ENCODE assay signal across 8 cellular contexts in genomic region chr12:16513231-16513630, GRCh38.
"Had no signal": no experiment of that assay in that cellular context is flagged by ENCODE, and none has a peak within 500 bp of the region (broad histone marks: within the 10 kb centered on the region; RNA-seq: fewer than 3 reads in every experiment).

No MANE protein-coding gene starts in this region.

- H3K9me3 Mint-ChIP-seq: GM23338, H9 had no signal

- H3K27ac Mint-ChIP-seq: GM23338, H9 had no signal

- H3K4me2 ChIP-seq: GM23338 had no signal

- H3K4me3 Mint-ChIP-seq: GM23338, H9 had no signal

- H2AFZ ChIP-seq: GM23338 had no signal

- FAIRE-seq: H1, H54, HTR-8/SVneo, K562 had no signal

- H3K4me3 ChIP-seq: GM23338, K562 had no signal

- DNase-seq: H9, HCEC 1CT, IMR-90 had no signal
